In the genomic region with DNA sequence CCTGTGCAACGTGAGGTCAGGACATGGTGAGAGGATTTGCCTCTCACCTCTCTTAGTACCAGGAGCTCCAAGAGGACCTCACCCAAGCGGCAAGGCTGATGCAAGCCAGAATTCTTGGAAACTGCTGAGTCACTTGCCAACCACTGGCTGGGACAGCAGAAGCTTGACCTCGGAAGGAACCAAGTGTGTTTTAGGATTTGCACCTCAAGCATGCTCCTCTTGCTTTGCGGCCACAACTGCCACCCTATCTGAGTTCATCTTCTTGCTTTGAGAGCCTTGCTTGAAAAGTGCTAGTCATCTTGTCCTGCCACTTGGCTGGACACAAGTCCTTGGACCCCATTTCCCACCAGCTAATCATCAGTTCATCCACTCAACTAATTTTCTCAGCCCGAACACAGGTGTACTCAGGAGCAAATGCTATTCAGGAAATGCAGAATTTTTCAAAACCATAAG, we compare ENCODE assay signal across 1 cellular context.
TF ChIP-seq lines count a peak whose summit lies in the region.

No MANE protein-coding gene starts in this region.

TF ChIP-seq in K562, 482 proteins besides CTCF, POLR2A, EP300 and RAD21 (continued from another document and continues in another):
- TF ChIP-seq GABPA (tag; conservative IDR thresholded peaks at IDR 0.05; ENCODE audit: low read depth) (peak; percentile 44), TAL1 (IDR thresholded peaks at IDR 0.05) (peak; percentile 42; the same call in 1 of the 2 replicates), MYNN (IDR thresholded peaks at IDR 0.05) (peak; percentile 64), MYNN (CRISPR knock-in tag; IDR thresholded peaks at IDR 0.05) (no peak), ZFPM2 (CRISPR knock-in tag; IDR thresholded peaks at IDR 0.05) (no peak), HNRNPL (IDR thresholded peaks at IDR 0.05; ENCODE audit: low read depth, low read length) (no peak), HNRNPLL (IDR thresholded peaks at IDR 0.05; ENCODE audit: low read depth, low read length, poor library complexity, severe bottlenecking) (peak; percentile 31), BRD9 (IDR thresholded peaks at IDR 0.05; ENCODE audit: low read depth, partially characterized antibody) (peak; percentile 81), KLF13 (tag; IDR thresholded peaks at IDR 0.05; ENCODE audit: borderline replicate concordance, low read depth) (no peak), ZNF830 (CRISPR knock-in tag; IDR thresholded peaks at IDR 0.05) (no peak), TAF1 (IDR thresholded peaks at IDR 0.05; ENCODE audit: control insufficient read depth, extremely low read depth, insufficient read depth, low read length, severe bottlenecking) (peak; percentile 33), CHD2 (IDR thresholded peaks at IDR 0.05; ENCODE audit: low read depth, low read length) (no peak), HDAC2 (IDR thresholded peaks at IDR 0.05) (peak; percentile 77; the same call in 1 of the 2 replicates), CTBP1 (IDR thresholded peaks at IDR 0.05; ENCODE audit: borderline replicate concordance) (peak; percentile 90), XRCC3 (IDR thresholded peaks at IDR 0.05) (no peak), POU5F1 (IDR thresholded peaks at IDR 0.05; ENCODE audit: borderline replicate concordance, low read depth, low read length, partially characterized antibody) (no peak), CREM (IDR thresholded peaks at IDR 0.05; ENCODE audit: low read depth) (peak; percentile 15; the same call in 1 of the 2 replicates), PHB (CRISPR knock-in tag; IDR thresholded peaks at IDR 0.05) (no peak), HDAC8 (tag; IDR thresholded peaks at IDR 0.05) (no peak), NR2C1 (IDR thresholded peaks at IDR 0.05) (peak; percentile 78; the same call in 1 of the 2 replicates), NR2C1 (tag; IDR thresholded peaks at IDR 0.05) (peak; percentile 91), TEAD4 (IDR thresholded peaks at IDR 0.05; ENCODE audit: low read length) (peak; percentile 64), TEAD4 (CRISPR knock-in tag; IDR thresholded peaks at IDR 0.05; ENCODE audit: borderline replicate concordance) (no peak), NFE2 (IDR thresholded peaks at IDR 0.05; ENCODE audit: low read depth) (peak; percentile 99), NFYB (IDR thresholded peaks at IDR 0.05; ENCODE audit: extremely low read depth, insufficient read length) (peak; percentile 3), POLR3G (IDR thresholded peaks at IDR 0.05; ENCODE audit: extremely low read depth, insufficient read length, insufficient replicate concordance) (no peak), PTBP1 (IDR thresholded peaks at IDR 0.05; ENCODE audit: low read depth, low read length) (no peak), PURB (CRISPR knock-in tag; IDR thresholded peaks at IDR 0.05; ENCODE audit: low read depth) (no peak), ZNF696 (CRISPR knock-in tag; conservative IDR thresholded peaks at IDR 0.05) (no peak), GTF2A2 (tag; IDR thresholded peaks at IDR 0.05) (no peak), SAFB (IDR thresholded peaks at IDR 0.05; ENCODE audit: borderline replicate concordance, low read depth, low read length) (no peak), SMAD2 (IDR thresholded peaks at IDR 0.05; ENCODE audit: low read depth, low read length) (no peak), BHLHE40 (IDR thresholded peaks at IDR 0.05; ENCODE audit: low read length) (peak; percentile 48), ZNF644 (tag; IDR thresholded peaks at IDR 0.05; ENCODE audit: low read depth) (no peak), HMGN3 (IDR thresholded peaks at IDR 0.05; ENCODE audit: borderline replicate concordance, extremely low read depth, insufficient read length, low read depth, low read length) (no peak), FOXJ2 (tag; IDR thresholded peaks at IDR 0.05) (peak; percentile 13; the same call in 1 of the 2 replicates), MTA2 (IDR thresholded peaks at IDR 0.05; ENCODE audit: low read depth) (no peak; the same call in 1 of the 2 replicates)
- TF ChIP-seq, protein P1, sequence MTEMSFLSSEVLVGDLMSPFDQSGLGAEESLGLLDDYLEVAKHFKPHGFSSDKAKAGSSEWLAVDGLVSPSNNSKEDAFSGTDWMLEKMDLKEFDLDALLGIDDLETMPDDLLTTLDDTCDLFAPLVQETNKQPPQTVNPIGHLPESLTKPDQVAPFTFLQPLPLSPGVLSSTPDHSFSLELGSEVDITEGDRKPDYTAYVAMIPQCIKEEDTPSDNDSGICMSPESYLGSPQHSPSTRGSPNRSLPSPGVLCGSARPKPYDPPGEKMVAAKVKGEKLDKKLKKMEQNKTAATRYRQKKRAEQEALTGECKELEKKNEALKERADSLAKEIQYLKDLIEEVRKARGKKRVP (CRISPR knock-in tag; IDR thresholded peaks at IDR 0.05) = peak; percentile 94
- TF ChIP-seq, protein P2, sequence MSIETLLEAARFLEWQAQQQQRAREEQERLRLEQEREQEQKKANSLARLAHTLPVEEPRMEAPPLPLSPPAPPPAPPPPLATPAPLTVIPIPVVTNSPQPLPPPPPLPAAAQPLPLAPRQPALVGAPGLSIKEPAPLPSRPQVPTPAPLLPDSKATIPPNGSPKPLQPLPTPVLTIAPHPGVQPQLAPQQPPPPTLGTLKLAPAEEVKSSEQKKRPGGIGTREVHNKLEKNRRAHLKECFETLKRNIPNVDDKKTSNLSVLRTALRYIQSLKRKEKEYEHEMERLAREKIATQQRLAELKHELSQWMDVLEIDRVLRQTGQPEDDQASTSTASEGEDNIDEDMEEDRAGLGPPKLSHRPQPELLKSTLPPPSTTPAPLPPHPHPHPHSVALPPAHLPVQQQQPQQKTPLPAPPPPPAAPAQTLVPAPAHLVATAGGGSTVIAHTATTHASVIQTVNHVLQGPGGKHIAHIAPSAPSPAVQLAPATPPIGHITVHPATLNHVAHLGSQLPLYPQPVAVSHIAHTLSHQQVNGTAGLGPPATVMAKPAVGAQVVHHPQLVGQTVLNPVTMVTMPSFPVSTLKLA (conservative IDR thresholded peaks at IDR 0.05) = peak in 1 of 2 experiments; percentile 52; a peak in 2 of 4 replicates
- TF ChIP-seq, protein P3, sequence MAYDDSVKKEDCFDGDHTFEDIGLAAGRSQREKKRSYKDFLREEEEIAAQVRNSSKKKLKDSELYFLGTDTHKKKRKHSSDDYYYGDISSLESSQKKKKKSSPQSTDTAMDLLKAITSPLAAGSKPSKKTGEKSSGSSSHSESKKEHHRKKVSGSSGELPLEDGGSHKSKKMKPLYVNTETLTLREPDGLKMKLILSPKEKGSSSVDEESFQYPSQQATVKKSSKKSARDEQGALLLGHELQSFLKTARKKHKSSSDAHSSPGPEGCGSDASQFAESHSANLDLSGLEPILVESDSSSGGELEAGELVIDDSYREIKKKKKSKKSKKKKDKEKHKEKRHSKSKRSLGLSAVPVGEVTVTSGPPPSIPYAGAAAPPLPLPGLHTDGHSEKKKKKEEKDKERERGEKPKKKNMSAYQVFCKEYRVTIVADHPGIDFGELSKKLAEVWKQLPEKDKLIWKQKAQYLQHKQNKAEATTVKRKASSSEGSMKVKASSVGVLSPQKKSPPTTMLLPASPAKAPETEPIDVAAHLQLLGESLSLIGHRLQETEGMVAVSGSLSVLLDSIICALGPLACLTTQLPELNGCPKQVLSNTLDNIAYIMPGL (CRISPR knock-in tag; IDR thresholded peaks at IDR 0.05) = no peak
- TF ChIP-seq, protein P4, sequence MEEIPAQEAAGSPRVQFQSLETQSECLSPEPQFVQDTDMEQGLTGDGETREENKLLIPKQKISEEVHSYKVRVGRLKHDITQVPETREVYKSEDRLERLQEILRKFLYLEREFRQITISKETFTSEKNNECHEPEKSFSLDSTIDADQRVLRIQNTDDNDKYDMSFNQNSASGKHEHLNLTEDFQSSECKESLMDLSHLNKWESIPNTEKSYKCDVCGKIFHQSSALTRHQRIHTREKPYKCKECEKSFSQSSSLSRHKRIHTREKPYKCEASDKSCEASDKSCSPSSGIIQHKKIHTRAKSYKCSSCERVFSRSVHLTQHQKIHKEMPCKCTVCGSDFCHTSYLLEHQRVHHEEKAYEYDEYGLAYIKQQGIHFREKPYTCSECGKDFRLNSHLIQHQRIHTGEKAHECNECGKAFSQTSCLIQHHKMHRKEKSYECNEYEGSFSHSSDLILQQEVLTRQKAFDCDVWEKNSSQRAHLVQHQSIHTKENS (CRISPR knock-in tag; IDR thresholded peaks at IDR 0.05) = no peak
- TF ChIP-seq, protein P5, sequence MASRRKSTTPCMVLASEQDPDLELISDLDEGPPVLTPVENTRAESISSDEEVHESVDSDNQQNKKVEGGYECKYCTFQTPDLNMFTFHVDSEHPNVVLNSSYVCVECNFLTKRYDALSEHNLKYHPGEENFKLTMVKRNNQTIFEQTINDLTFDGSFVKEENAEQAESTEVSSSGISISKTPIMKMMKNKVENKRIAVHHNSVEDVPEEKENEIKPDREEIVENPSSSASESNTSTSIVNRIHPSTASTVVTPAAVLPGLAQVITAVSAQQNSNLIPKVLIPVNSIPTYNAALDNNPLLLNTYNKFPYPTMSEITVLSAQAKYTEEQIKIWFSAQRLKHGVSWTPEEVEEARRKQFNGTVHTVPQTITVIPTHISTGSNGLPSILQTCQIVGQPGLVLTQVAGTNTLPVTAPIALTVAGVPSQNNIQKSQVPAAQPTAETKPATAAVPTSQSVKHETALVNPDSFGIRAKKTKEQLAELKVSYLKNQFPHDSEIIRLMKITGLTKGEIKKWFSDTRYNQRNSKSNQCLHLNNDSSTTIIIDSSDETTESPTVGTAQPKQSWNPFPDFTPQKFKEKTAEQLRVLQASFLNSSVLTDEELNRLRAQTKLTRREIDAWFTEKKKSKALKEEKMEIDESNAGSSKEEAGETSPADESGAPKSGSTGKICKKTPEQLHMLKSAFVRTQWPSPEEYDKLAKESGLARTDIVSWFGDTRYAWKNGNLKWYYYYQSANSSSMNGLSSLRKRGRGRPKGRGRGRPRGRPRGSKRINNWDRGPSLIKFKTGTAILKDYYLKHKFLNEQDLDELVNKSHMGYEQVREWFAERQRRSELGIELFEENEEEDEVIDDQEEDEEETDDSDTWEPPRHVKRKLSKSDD (conservative IDR thresholded peaks at IDR 0.05; ENCODE audit: low read length) = no peak
- TF ChIP-seq, protein P6, sequence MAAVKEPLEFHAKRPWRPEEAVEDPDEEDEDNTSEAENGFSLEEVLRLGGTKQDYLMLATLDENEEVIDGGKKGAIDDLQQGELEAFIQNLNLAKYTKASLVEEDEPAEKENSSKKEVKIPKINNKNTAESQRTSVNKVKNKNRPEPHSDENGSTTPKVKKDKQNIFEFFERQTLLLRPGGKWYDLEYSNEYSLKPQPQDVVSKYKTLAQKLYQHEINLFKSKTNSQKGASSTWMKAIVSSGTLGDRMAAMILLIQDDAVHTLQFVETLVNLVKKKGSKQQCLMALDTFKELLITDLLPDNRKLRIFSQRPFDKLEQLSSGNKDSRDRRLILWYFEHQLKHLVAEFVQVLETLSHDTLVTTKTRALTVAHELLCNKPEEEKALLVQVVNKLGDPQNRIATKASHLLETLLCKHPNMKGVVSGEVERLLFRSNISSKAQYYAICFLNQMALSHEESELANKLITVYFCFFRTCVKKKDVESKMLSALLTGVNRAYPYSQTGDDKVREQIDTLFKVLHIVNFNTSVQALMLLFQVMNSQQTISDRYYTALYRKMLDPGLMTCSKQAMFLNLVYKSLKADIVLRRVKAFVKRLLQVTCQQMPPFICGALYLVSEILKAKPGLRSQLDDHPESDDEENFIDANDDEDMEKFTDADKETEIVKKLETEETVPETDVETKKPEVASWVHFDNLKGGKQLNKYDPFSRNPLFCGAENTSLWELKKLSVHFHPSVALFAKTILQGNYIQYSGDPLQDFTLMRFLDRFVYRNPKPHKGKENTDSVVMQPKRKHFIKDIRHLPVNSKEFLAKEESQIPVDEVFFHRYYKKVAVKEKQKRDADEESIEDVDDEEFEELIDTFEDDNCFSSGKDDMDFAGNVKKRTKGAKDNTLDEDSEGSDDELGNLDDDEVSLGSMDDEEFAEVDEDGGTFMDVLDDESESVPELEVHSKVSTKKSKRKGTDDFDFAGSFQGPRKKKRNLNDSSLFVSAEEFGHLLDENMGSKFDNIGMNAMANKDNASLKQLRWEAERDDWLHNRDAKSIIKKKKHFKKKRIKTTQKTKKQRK (IDR thresholded peaks at IDR 0.05; ENCODE audit: borderline replicate concordance, low read depth, low read length) = no peak
- TF ChIP-seq, protein P7, sequence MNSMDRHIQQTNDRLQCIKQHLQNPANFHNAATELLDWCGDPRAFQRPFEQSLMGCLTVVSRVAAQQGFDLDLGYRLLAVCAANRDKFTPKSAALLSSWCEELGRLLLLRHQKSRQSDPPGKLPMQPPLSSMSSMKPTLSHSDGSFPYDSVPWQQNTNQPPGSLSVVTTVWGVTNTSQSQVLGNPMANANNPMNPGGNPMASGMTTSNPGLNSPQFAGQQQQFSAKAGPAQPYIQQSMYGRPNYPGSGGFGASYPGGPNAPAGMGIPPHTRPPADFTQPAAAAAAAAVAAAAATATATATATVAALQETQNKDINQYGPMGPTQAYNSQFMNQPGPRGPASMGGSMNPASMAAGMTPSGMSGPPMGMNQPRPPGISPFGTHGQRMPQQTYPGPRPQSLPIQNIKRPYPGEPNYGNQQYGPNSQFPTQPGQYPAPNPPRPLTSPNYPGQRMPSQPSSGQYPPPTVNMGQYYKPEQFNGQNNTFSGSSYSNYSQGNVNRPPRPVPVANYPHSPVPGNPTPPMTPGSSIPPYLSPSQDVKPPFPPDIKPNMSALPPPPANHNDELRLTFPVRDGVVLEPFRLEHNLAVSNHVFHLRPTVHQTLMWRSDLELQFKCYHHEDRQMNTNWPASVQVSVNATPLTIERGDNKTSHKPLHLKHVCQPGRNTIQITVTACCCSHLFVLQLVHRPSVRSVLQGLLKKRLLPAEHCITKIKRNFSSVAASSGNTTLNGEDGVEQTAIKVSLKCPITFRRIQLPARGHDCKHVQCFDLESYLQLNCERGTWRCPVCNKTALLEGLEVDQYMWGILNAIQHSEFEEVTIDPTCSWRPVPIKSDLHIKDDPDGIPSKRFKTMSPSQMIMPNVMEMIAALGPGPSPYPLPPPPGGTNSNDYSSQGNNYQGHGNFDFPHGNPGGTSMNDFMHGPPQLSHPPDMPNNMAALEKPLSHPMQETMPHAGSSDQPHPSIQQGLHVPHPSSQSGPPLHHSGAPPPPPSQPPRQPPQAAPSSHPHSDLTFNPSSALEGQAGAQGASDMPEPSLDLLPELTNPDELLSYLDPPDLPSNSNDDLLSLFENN (IDR thresholded peaks at IDR 0.05; ENCODE audit: low read depth in 2 of 2, low read length in 2 of 2) = no peak
- TF ChIP-seq, protein P8, sequence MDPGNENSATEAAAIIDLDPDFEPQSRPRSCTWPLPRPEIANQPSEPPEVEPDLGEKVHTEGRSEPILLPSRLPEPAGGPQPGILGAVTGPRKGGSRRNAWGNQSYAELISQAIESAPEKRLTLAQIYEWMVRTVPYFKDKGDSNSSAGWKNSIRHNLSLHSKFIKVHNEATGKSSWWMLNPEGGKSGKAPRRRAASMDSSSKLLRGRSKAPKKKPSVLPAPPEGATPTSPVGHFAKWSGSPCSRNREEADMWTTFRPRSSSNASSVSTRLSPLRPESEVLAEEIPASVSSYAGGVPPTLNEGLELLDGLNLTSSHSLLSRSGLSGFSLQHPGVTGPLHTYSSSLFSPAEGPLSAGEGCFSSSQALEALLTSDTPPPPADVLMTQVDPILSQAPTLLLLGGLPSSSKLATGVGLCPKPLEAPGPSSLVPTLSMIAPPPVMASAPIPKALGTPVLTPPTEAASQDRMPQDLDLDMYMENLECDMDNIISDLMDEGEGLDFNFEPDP (CRISPR knock-in tag; IDR thresholded peaks at IDR 0.05) = no peak
